ENCODE assay signal across 14 cellular contexts in genomic region chr21:46038871-46039397, GRCh38. TPM values are rescaled to one million over a fixed set of nuclear protein-coding genes. Genes with fewer than 3 reads are reported as not detected.
DNase-seq lines count a peak whose midpoint lies in the region; ATAC-seq, FAIRE-seq and TF ChIP-seq lines count a peak whose summit lies in the region.
"Had no signal": no experiment of that assay in that cellular context is flagged by ENCODE, and none has a peak within 500 bp of the region (broad histone marks: within the 10 kb centered on the region; RNA-seq: fewer than 3 reads in every experiment).

No MANE protein-coding gene starts in this region.

- POLR2A ChIA-PET in H1 (lab: Charles Lee; ENCODE audit: partially characterized antibody) (interaction anchor here (0.5 kb wide), 1 partner anchor 103 kb away, joined by 3 read pairs; no protein-coding TSS in a partner anchor), WTC11 (lab: Charles Lee) (no interaction called here)

- no peak overlapping the region for H2AFZ ChIP-seq in H1 (ENCODE audit: low read length)
- no peak overlapping the region for H2AFZ ChIP-seq in mesenchymal stem cell (ENCODE audit: low read depth, low read length)

- CTCF ChIA-PET in H1 (lab: Charles Lee; ENCODE audit: partially characterized antibody): interaction anchor here (1.0 kb wide), 1 partner anchor 19 kb away, joined by 3 read pairs; no protein-coding TSS in a partner anchor
- CTCF ChIA-PET in WTC11 (lab: Charles Lee): no interaction called here

- TF ChIP-seq EP300 in H1 (IDR thresholded peaks at IDR 0.05; ENCODE audit: borderline replicate concordance in 1 of 2, low read depth in 2 of 2, low read length in 2 of 2) (no peak), transverse colon (IDR thresholded peaks at IDR 0.05; ENCODE audit: low read depth) (no peak)

- peaks cover 15% of the 10 kb centered on the region for H3K4me1 Mint-ChIP-seq in WTC11

- no peak overlapping the region for H4K5ac ChIP-seq in H1 (ENCODE audit: insufficient read length, low read depth, low read length)

- no peak overlapping the region for H2BK12ac ChIP-seq in H1 (ENCODE audit: low read depth, low read length)
- H2BK12ac ChIP-seq in mesenchymal stem cell (ENCODE audit: low read length in 2 of 2): peak overlapping the region; percentile 64 to 90

- H3K79me2 ChIP-seq in H1 (ENCODE audit: control insufficient read depth in 1 of 2, insufficient read depth in 2 of 2, low read length in 2 of 2): no peaks in the 10 kb centered on the region

- H2BK120ac ChIP-seq in H1 (replicated peaks; ENCODE audit: low read depth, low read length) (no peak overlapping the region), mesenchymal stem cell (ENCODE audit: low read depth, low read length) (peak overlapping the region; percentile 65)

- H3K23me2 ChIP-seq in H1 (ENCODE audit: low read depth, low read length): peaks cover 4% of the 10 kb centered on the region; the same call in 1 of the 2 replicates

- no peak for TF ChIP-seq CTCF in H1 (IDR thresholded peaks at IDR 0.05; ENCODE audit: control extremely low read depth in 1 of 3, insufficient read depth in 1 of 3, low read depth in 1 of 3, low read length in 3 of 3)
- TF ChIP-seq CTCF in transverse colon (IDR thresholded peaks at IDR 0.05): no peak
- no peak for TF ChIP-seq CTCF in WTC11 (IDR thresholded peaks at IDR 0.05)

- H4K91ac ChIP-seq in H1 (replicated peaks; ENCODE audit: insufficient read length, low read length) (no peak overlapping the region), mesenchymal stem cell (ENCODE audit: low read length) (peak overlapping the region; percentile 87)

- H3K4me2 ChIP-seq in H1 (ENCODE audit: insufficient read depth in 1 of 2, low read depth in 2 of 2, low read length in 2 of 2) (no peak overlapping the region), mesenchymal stem cell (ENCODE audit: low read length, poor library complexity, severe bottlenecking) (no peak overlapping the region)

- intact Hi-C loops in transverse colon (cut with DNase I; ENCODE audit: low total_unique reads): no loop called here

- H3K9ac ChIP-seq in H1 (replicated peaks in 1 of 4; ENCODE audit: extremely low read depth in 1 of 4, low read depth in 3 of 4, low read length in 3 of 4) (no peak overlapping the region), mesenchymal stem cell (ENCODE audit: low read length) (peak overlapping the region; percentile 83)

- H3K9me3 ChIP-seq in H1 (ENCODE audit: insufficient read depth in 2 of 2, low read depth in 1 of 2, low read length in 1 of 2) (no peaks in the 10 kb centered on the region), mesenchymal stem cell (ENCODE audit: control insufficient read depth, low read length) (no peaks in the 10 kb centered on the region), transverse colon (no peaks in the 10 kb centered on the region)

- FAIRE-seq in H1 (lab: Jason Lieb, UNC): no peak

- in situ Hi-C loops in transverse colon (cut with MboI; ENCODE audit: low pct_ligation_motif_present in 1 of 4, low pct_unique_long_range_greater_than_20kb in 1 of 4, low sequenced_read_pairs in 3 of 4): no loop called here

- ATAC-seq in HG03442 (IDR thresholded peaks at IDR 0.05; ENCODE audit: unreplicated experiment): no peak
- ATAC-seq in WTC11: no peak
- ATAC-seq: left colon had no signal

- H3K56ac ChIP-seq in H1 (replicated peaks; ENCODE audit: insufficient read length, low read depth, low read length): no peak overlapping the region

- H3K4me1 ChIP-seq in H1 (replicated peaks in 1 of 4; ENCODE audit: control insufficient read depth in 3 of 4, insufficient read depth in 4 of 4, low read length in 3 of 4) (peaks cover 0 to 3% (median 0%) of the 10 kb centered on the region in 4 experiments; a peak in 3 of 7 replicates), mesenchymal stem cell (ENCODE audit: control insufficient read depth, insufficient read depth, low read depth, low read length) (peaks cover 19% of the 10 kb centered on the region), transverse colon (peaks cover 4 to 14% (median 5%) of the 10 kb centered on the region in 4 donors)

- H4K8ac ChIP-seq in H1 (ENCODE audit: extremely low read depth, insufficient read depth, low read length): peak overlapping the region; percentile 43; the same call in 1 of the 2 replicates
- peak overlapping the region; percentile 30 for H4K8ac ChIP-seq in mesenchymal stem cell (ENCODE audit: low read length)

- no peaks in the 10 kb centered on the region for H3K36me3 Mint-ChIP-seq in WTC11

- H3K27ac ChIP-seq in H1 (ENCODE audit: low read depth, low read length) (no peak overlapping the region), mesenchymal stem cell (ENCODE audit: low read length, poor library complexity, severe bottlenecking) (peak overlapping the region; percentile 61), transverse colon (peak overlapping the region; percentile 20 to 61 (median 52))

- H3K27me3 ChIP-seq in H1 (replicated peaks in 1 of 4; ENCODE audit: control insufficient read depth in 3 of 4, extremely low read depth in 1 of 4, insufficient read depth in 3 of 4, low read length in 3 of 4) (no peaks in the 10 kb centered on the region), mesenchymal stem cell (ENCODE audit: control insufficient read depth in 1 of 2, insufficient read depth in 1 of 2, low read length in 2 of 2) (no peaks in the 10 kb centered on the region), transverse colon (no peaks in the 10 kb centered on the region)

- no peak for TF ChIP-seq RAD21 in H1 (IDR thresholded peaks at IDR 0.05 in 1 of 2, conservative IDR thresholded peaks at IDR 0.05 in 1 of 2; ENCODE audit: low read depth in 2 of 2, low read length in 2 of 2)

- H3K27ac Mint-ChIP-seq in WTC11: no peak overlapping the region

- H3K4me3 Mint-ChIP-seq in WTC11: no peak overlapping the region

- H3K14ac ChIP-seq in H1 (ENCODE audit: insufficient read length): no peak overlapping the region
- no peak overlapping the region for H3K14ac ChIP-seq in mesenchymal stem cell (ENCODE audit: low read length in 2 of 2)

- TF ChIP-seq POLR2A in H1 (IDR thresholded peaks at IDR 0.05; ENCODE audit: control extremely low read depth in 1 of 2, low read depth in 2 of 2, low read length in 2 of 2) (no peak), transverse colon (IDR thresholded peaks at IDR 0.05) (no peak)

- no peaks in the 10 kb centered on the region; the same call in 1 of the 2 replicates for H3K27me3 Mint-ChIP-seq in WTC11 (ENCODE audit: low read depth)

- H2BK15ac ChIP-seq in H1 (ENCODE audit: low read length) (no peak overlapping the region), mesenchymal stem cell (ENCODE audit: low read depth, poor library complexity, severe bottlenecking) (peak overlapping the region; percentile 76)

- H4K20me1 ChIP-seq in H1 (replicated peaks in 1 of 2; ENCODE audit: control insufficient read depth in 1 of 2, insufficient read depth in 2 of 2, low read length in 2 of 2): no peaks in the 10 kb centered on the region

- no peaks in the 10 kb centered on the region for H3K9me3 Mint-ChIP-seq in WTC11

- no peak overlapping the region for H3K4me3 ChIP-seq in H1 (ENCODE audit: extremely low read depth in 1 of 4, insufficient read depth in 2 of 4, low read depth in 3 of 4, low read length in 4 of 4)
- no peak overlapping the region for H3K4me3 ChIP-seq in mesenchymal stem cell (ENCODE audit: insufficient read depth in 1 of 2, low read depth in 1 of 2, low read length in 2 of 2)
- H3K4me3 ChIP-seq in transverse colon: no peak overlapping the region

- no peak overlapping the region for H2AK5ac ChIP-seq in H1 (ENCODE audit: low read depth, low read length)
- peak overlapping the region; percentile 57 for H2AK5ac ChIP-seq in mesenchymal stem cell (ENCODE audit: low read length, severe bottlenecking)

- H3K4ac ChIP-seq in H1 (replicated peaks; ENCODE audit: insufficient read length, low read depth, low read length) (no peak overlapping the region), mesenchymal stem cell (ENCODE audit: low read depth in 1 of 2, low read length in 2 of 2) (peak overlapping the region; percentile 27 to 90)

- H2BK20ac ChIP-seq in H1 (ENCODE audit: low read length): no peak overlapping the region

- H3K36me3 ChIP-seq in H1 (ENCODE audit: control insufficient read depth in 2 of 4, insufficient read depth in 4 of 4, low read length in 3 of 4) (no peaks in the 10 kb centered on the region), mesenchymal stem cell (ENCODE audit: control insufficient read depth in 1 of 2, insufficient read depth in 2 of 2, low read depth in 1 of 2, low read length in 2 of 2) (no peaks in the 10 kb centered on the region), transverse colon (no peaks in the 10 kb centered on the region)

- H3K18ac ChIP-seq in H1 (ENCODE audit: extremely low read depth, low read length) (no peak overlapping the region), mesenchymal stem cell (ENCODE audit: low read depth in 1 of 2, low read length in 2 of 2) (peak overlapping the region; percentile 26 to 88)

- WGBS in H1 (ENCODE audit: extremely low coverage in 1 of 2, insufficient coverage in 1 of 2, insufficient read length in 1 of 2, insufficient replicate concordance in 2 of 2, low coverage in 1 of 2, low lambda C conversion rate in 2 of 2, missing lambda C conversion rate in 1 of 2), 2 experiments: 89% methylated on average over 19 of the region's 23 CpGs; no CpG with 5 or more reads in 1 of the 2 experiments
- WGBS in mesenchymal stem cell: 59% methylated on average over 23 of the region's 23 CpGs
- 72% methylated on average over 23 of the region's 23 CpGs; no CpG with 5 or more reads in 1 of the 2 donors for whole genome bisulfite sequencing in transverse colon (ENCODE audit: low coverage in 1 of 2), 2 donors

- H3K23ac ChIP-seq in H1 (ENCODE audit: insufficient read length): no peak overlapping the region
- no peak overlapping the region for H3K23ac ChIP-seq in mesenchymal stem cell (ENCODE audit: low read length in 2 of 2)

- H3K79me1 ChIP-seq in H1 (ENCODE audit: low read depth, low read length): no peaks in the 10 kb centered on the region
- no peaks in the 10 kb centered on the region for H3K79me1 ChIP-seq in mesenchymal stem cell (replicated peaks; ENCODE audit: low read length, poor library complexity, severe bottlenecking)

- H2BK5ac ChIP-seq in H1 (ENCODE audit: low read depth, low read length) (no peak overlapping the region), mesenchymal stem cell (ENCODE audit: low read depth, low read length, poor library complexity, severe bottlenecking) (peak overlapping the region; percentile 57)

- DNase-seq in M059J (ENCODE audit: low read depth): peak; percentile 81
- DNase-seq in H1 (ENCODE audit: low read depth in 1 of 2, low spot score in 2 of 2): peak in 1 of 2 experiments; percentile 46
- DNase-seq in mesenchymal stem cell: peak; percentile 88
- no peak for DNase-seq in transverse colon
- DNase-seq in WTC11 (ENCODE audit: low spot score): no peak
- DNase-seq in cerebellum (ENCODE audit: low spot score): no peak
- DNase-seq in NCI-H345 treated with DMSO at 0.1 percent for 48 hours (lab: John Stamatoyannopoulos, UW; ENCODE audit: unreplicated experiment): no peak
- DNase-seq: DND-41; left colon; NCI-H524; stimulated activated CD4-positive, alpha-beta T cell treated with anti-CD3 and anti-CD28 coated beads, Interleukin-12 subunit alpha, Interleukin-12 subunit beta, amount 100 ng/mL, for 4 hours; stimulated activated naive CD4-positive, alpha-beta T cell; T-helper 1 cell had no signal

RNA-seq across cellular contexts. Expression of gene COL6A1, which starts 57.4 kb away (rescaled TPM):
- total RNA-seq in M059J (2014; rRNA removed; shearing (Covaris generic)): 147 and 271 TPM in 2 replicates
- 100 and 104 TPM in 2 replicates for total RNA-seq in H1 (2021; fragmentation: NEBNext Ultra II Directional; extraction: Animal tissue kit (Norgen Biotek cat#: 25700))
- polyA plus RNA-seq in H1 (2011; rRNA removed): 115 and 212 TPM in 2 replicates
- 118 TPM for polyA plus RNA-seq in H1 (2011; cell fraction: cytosol; rRNA removed)
- 658 TPM for polyA plus RNA-seq in H1 (2011; cell fraction: nucleus; rRNA removed)
- 110 to 163 TPM (median 152 TPM) in 4 replicates for polyA plus RNA-seq in H1 (2012, experiment 1 of 2)
- 98.6 TPM for polyA plus RNA-seq in H1 (2012, experiment 2 of 2)
- 176 TPM for polyA plus RNA-seq in H1 (2013, experiment 1 of 2)
- polyA plus RNA-seq in H1 (2013, experiment 2 of 2): 154 TPM
- polyA minus RNA-seq in H1 (2011; rRNA and poly(A)+ RNA removed): 32.7 and 35.2 TPM in 2 replicates
- 53.2 TPM for polyA minus RNA-seq in H1 (2011; cell fraction: cytosol; rRNA and poly(A)+ RNA removed)
- 70.5 TPM for polyA minus RNA-seq in H1 (2011; cell fraction: nucleus; rRNA and poly(A)+ RNA removed)
- polyA plus RNA-seq in mesenchymal stem cell (2013, experiment 1 of 2): 2,201 TPM
- 2,173 TPM for polyA plus RNA-seq in mesenchymal stem cell (2013, experiment 2 of 2)
- total RNA-seq in transverse colon (100 to 1,000 TPM; 166 to 580 (median 346) TPM), WTC11 (2021) (221 to 245 TPM (median 240 TPM) in 3 replicates), cerebellum (88.8 TPM)

RNA-seq across cellular contexts. Expression of gene COL6A2, which starts 59.0 kb away (rescaled TPM):
- total RNA-seq in M059J (2014; rRNA removed; shearing (Covaris generic)): 131 and 240 TPM in 2 replicates
- total RNA-seq in H1 (2021; fragmentation: NEBNext Ultra II Directional; extraction: Animal tissue kit (Norgen Biotek cat#: 25700)): 60.6 and 62.7 TPM in 2 replicates
- polyA plus RNA-seq in H1 (2011; rRNA removed): 60.1 and 79.2 TPM in 2 replicates
- polyA plus RNA-seq in H1 (2011; cell fraction: cytosol; rRNA removed): 60.4 TPM
- polyA plus RNA-seq in H1 (2011; cell fraction: nucleus; rRNA removed): 219 TPM
- 38.8 to 78.4 TPM (median 69.6 TPM) in 4 replicates for polyA plus RNA-seq in H1 (2012, experiment 1 of 2)
- polyA plus RNA-seq in H1 (2012, experiment 2 of 2): 41.6 TPM
- 99.7 TPM for polyA plus RNA-seq in H1 (2013, experiment 1 of 2)
- polyA plus RNA-seq in H1 (2013, experiment 2 of 2): 84.9 TPM
- polyA minus RNA-seq in H1 (2011; rRNA and poly(A)+ RNA removed): 14.9 and 16.7 TPM in 2 replicates
- 30.5 TPM for polyA minus RNA-seq in H1 (2011; cell fraction: cytosol; rRNA and poly(A)+ RNA removed)
- polyA minus RNA-seq in H1 (2011; cell fraction: nucleus; rRNA and poly(A)+ RNA removed): 40.6 TPM
- polyA plus RNA-seq in mesenchymal stem cell (2013, experiment 1 of 2): 1,409 TPM
- polyA plus RNA-seq in mesenchymal stem cell (2013, experiment 2 of 2): 1,389 TPM
- 100 to 1,000 TPM; 172 to 550 (median 346) TPM for total RNA-seq in transverse colon
- total RNA-seq in WTC11 (2021): 111 to 138 TPM (median 138 TPM) in 3 replicates
- total RNA-seq in cerebellum: 60.3 TPM

Comparison
In these comparisons a context has a peak if more than half of its experiments do, and no peak if none do; other contexts are left out.
1. DNase-seq: peak in M059J (single experiment) and mesenchymal stem cell (single experiment); none in transverse colon (single experiment), WTC11 (single experiment), cerebellum (single experiment) and NCI-H345 treated with DMSO at 0.1 percent for 48 hours (single experiment).